1 cellular context compared by ENCODE assay signal in the genomic region with DNA sequence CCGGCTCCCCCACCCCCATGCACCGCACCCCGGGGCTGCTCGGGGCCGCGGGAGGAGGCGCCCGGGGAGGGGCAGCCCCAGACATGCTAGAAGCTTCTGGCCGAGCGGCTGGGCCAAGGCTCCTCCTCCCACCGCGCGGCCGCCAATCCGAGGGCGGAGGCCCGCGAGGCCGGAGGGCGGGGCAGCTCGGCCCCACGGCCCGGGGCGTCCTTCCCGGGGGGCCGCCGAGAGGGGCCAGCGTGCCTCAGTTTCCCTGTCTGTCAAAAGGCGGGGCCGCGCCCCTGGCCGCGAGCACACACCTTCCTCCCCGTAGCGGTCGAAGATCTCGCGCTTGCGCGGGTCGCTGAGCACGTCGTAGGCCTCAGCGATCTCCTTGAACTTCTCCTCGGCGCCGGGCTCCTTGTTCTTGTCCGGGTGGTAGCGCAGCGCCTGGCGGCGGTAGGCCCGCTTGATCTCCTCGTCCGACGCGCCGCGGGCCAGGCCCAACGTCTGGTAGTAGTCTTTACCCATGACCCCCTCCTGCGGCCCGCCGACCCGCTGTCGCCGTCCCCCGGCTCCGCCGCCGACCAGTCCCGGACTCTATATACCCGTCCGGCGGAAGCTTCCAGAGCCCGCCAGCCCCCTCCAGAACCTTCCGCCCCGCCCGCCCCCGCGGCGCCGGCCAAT.
A peak's percentile ranks its signal among the peaks of the same experiment; 100 is the strongest.
TF ChIP-seq lines count a peak whose summit lies in the region.

Gene DNAJB1, minus strand, starts transcription at position 558 of the 666 bp plus-strand sequence. Its CDS starts 48 bp downstream, at position 510.

TF ChIP-seq in GM12878, 131 proteins besides CTCF, POLR2A, EP300 and RAD21 (continued from another document):
- TF ChIP-seq SKIL (IDR thresholded peaks at IDR 0.05; ENCODE audit: low read depth, poor library complexity, severe bottlenecking) (no peak), SIN3A (IDR thresholded peaks at IDR 0.05; ENCODE audit: low read depth, low read length) (peak; percentile 85), BRCA1 (IDR thresholded peaks at IDR 0.05; ENCODE audit: low read depth, low read length) (no peak), PAX5 (IDR thresholded peaks at IDR 0.05; ENCODE audit: borderline replicate concordance, low read depth, low read length) (peak; percentile 47; the same call in 1 of the 2 replicates), SMAD5 (IDR thresholded peaks at IDR 0.05; ENCODE audit: low read depth) (peak; percentile 52; the same call in 1 of the 2 replicates), GATAD2B (conservative IDR thresholded peaks at IDR 0.05; ENCODE audit: low read depth) (peak; percentile 98), PBX3 (IDR thresholded peaks at IDR 0.05; ENCODE audit: insufficient replicate concordance, low read depth, low read length) (no peak), NR2F1 (conservative IDR thresholded peaks at IDR 0.05) (peak; percentile 52), ATF2 (IDR thresholded peaks at IDR 0.05; ENCODE audit: low read length) (no peak), JUNB (IDR thresholded peaks at IDR 0.05) (no peak), MEF2B (IDR thresholded peaks at IDR 0.05; ENCODE audit: partially characterized antibody, poor library complexity, severe bottlenecking) (no peak), ZNF24 (IDR thresholded peaks at IDR 0.05) (no peak), CHD1 (IDR thresholded peaks at IDR 0.05; ENCODE audit: low read depth, low read length) (peak; percentile 92; the same call in 1 of the 2 replicates), RELB (IDR thresholded peaks at IDR 0.05; ENCODE audit: low read depth) (0 out of 2 replicates have a peak, but pooled peaks have one; percentile 5), ZNF384 (IDR thresholded peaks at IDR 0.05; ENCODE audit: borderline replicate concordance, low read depth, low read length) (no peak), TCF3 (IDR thresholded peaks at IDR 0.05; ENCODE audit: borderline replicate concordance, insufficient read depth, low read depth, low read length) (peak; percentile 77; the same call in 1 of the 2 replicates), ATF7 (IDR thresholded peaks at IDR 0.05; ENCODE audit: low read depth) (no peak), SMARCA5 (IDR thresholded peaks at IDR 0.05) (peak; percentile 92), JUND (IDR thresholded peaks at IDR 0.05; ENCODE audit: low read depth, low read length) (no peak), CHD4 (IDR thresholded peaks at IDR 0.05) (no peak), MYC (IDR thresholded peaks at IDR 0.05; ENCODE audit: insufficient read depth, insufficient read length, insufficient replicate concordance, low read length, severe bottlenecking) (no peak), FOXK2 (IDR thresholded peaks at IDR 0.05) (no peak)
- TF ChIP-seq, protein P1, sequence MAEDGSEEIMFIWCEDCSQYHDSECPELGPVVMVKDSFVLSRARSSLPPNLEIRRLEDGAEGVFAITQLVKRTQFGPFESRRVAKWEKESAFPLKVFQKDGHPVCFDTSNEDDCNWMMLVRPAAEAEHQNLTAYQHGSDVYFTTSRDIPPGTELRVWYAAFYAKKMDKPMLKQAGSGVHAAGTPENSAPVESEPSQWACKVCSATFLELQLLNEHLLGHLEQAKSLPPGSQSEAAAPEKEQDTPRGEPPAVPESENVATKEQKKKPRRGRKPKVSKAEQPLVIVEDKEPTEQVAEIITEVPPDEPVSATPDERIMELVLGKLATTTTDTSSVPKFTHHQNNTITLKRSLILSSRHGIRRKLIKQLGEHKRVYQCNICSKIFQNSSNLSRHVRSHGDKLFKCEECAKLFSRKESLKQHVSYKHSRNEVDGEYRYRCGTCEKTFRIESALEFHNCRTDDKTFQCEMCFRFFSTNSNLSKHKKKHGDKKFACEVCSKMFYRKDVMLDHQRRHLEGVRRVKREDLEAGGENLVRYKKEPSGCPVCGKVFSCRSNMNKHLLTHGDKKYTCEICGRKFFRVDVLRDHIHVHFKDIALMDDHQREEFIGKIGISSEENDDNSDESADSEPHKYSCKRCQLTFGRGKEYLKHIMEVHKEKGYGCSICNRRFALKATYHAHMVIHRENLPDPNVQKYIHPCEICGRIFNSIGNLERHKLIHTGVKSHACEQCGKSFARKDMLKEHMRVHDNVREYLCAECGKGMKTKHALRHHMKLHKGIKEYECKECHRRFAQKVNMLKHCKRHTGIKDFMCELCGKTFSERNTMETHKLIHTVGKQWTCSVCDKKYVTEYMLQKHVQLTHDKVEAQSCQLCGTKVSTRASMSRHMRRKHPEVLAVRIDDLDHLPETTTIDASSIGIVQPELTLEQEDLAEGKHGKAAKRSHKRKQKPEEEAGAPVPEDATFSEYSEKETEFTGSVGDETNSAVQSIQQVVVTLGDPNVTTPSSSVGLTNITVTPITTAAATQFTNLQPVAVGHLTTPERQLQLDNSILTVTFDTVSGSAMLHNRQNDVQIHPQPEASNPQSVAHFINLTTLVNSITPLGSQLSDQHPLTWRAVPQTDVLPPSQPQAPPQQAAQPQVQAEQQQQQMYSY (CRISPR knock-in tag; IDR thresholded peaks at IDR 0.05): no peak
- TF ChIP-seq, protein P2, sequence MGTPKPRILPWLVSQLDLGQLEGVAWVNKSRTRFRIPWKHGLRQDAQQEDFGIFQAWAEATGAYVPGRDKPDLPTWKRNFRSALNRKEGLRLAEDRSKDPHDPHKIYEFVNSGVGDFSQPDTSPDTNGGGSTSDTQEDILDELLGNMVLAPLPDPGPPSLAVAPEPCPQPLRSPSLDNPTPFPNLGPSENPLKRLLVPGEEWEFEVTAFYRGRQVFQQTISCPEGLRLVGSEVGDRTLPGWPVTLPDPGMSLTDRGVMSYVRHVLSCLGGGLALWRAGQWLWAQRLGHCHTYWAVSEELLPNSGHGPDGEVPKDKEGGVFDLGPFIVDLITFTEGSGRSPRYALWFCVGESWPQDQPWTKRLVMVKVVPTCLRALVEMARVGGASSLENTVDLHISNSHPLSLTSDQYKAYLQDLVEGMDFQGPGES (IDR thresholded peaks at IDR 0.05): no peak
